In genomic region chr17:9932481-9932880, GRCh38 we compare ENCODE assay signal across 27 cellular contexts. TPM values are rescaled to one million over a fixed set of nuclear protein-coding genes. Genes with fewer than 3 reads are reported as not detected.
DNase-seq lines count a peak whose midpoint lies in the region; ATAC-seq, FAIRE-seq and TF ChIP-seq lines count a peak whose summit lies in the region.
"Had no signal": no experiment of that assay in that cellular context is flagged by ENCODE, and none has a peak within 500 bp of the region (broad histone marks: within the 10 kb centered on the region; RNA-seq: fewer than 3 reads in every experiment).

No MANE protein-coding gene starts in this region.

- no peak overlapping the region for H3K4me3 ChIP-seq in fibroblast of villous mesenchyme (ENCODE audit: low read depth, low read length)
- H3K4me3 ChIP-seq: BLaER1, K562 had no signal

- TF ChIP-seq CTCF in fibroblast of villous mesenchyme (IDR thresholded peaks at IDR 0.05; ENCODE audit: insufficient read depth, low read depth, low read length): no peak

- FAIRE-seq in urothelium cell line (lab: Jason Lieb, UNC): no peak
- FAIRE-seq: GM12892, H54, K562 had no signal

- peak; percentile 6 for DNase-seq in EL
- DNase-seq in M059J (ENCODE audit: low read depth): peak; percentile 7
- peak; percentile 59 for DNase-seq in fibroblast of villous mesenchyme (ENCODE audit: low read depth)
- peak; percentile 22 for DNase-seq in urothelium cell line (ENCODE audit: low spot score)
- no peak for DNase-seq in iPS-NIHi11 (ENCODE audit: low spot score)
- DNase-seq in NCI-H446 treated with DMSO at 0.1 percent for 48 hours (lab: John Stamatoyannopoulos, UW): no peak
- DNase-seq: Caco-2; CD4-positive, alpha-beta T cell; DMS 273 treated with DMSO at 0.1 percent for 48 hours; DMS79 treated with DMSO at 0.1 percent for 48 hours; MM.1S; NCI-H1048; NCI-H1417 treated with DMSO at 0.1 percent for 48 hours; NCI-H187; NCI-H510A; NCI-H748 treated with DMSO at 0.1 percent for 48 hours; SIG-M5; SK-N-SH had no signal

- ATAC-seq in GM19395 (IDR thresholded peaks at IDR 0.05; ENCODE audit: unreplicated experiment): no peak
- ATAC-seq: K562, Panc1 had no signal

RNA-seq across cellular contexts. Expression of gene RCVRN, which starts 27.4 kb away (rescaled TPM):
- total RNA-seq in M059J (2014; rRNA removed; shearing (Covaris generic)): not detected in 2 replicates
- total RNA-seq in fibroblast of villous mesenchyme: not detected in 2 replicates
- total RNA-seq: A673; Caco-2; CD4-positive, alpha-beta T cell; G401; K562; LHCN-M2 had no signal

Comparison
In these comparisons a context has a peak if more than half of its experiments do, and no peak if none do; other contexts are left out.
1. DNase-seq: peak in EL (single experiment), M059J (single experiment), fibroblast of villous mesenchyme (single experiment) and urothelium cell line (single experiment); none in iPS-NIHi11 (single experiment) and NCI-H446 treated with DMSO at 0.1 percent for 48 hours (single experiment).